8 cellular contexts compared by ENCODE assay signal in genomic region chr3:187750041-187750512, GRCh38. TPM values are rescaled to one million over a fixed set of nuclear protein-coding genes. Genes with fewer than 3 reads are reported as not detected.
DNase-seq lines count a peak whose midpoint lies in the region; ATAC-seq, FAIRE-seq and TF ChIP-seq lines count a peak whose summit lies in the region.

No MANE protein-coding gene starts in this region.

- CTCF ChIA-PET in GM10248 (lab: Yijun Ruan, JAX) = interaction anchor here (1.3 to 6.2 kb wide), 7 partner anchors 9 to 1204 kb away, joined by 3 to 54 read pairs (median 10); no protein-coding TSS in a partner anchor

- peak overlapping the region; percentile 59 to 66 for H3K4me3 ChIP-seq in kidney (ENCODE audit: low read length in 2 of 2)
- no peak overlapping the region for H3K4me3 ChIP-seq in thymus (ENCODE audit: low read length)

- WGBS in thymus = 88% methylated on average over 11 of the region's 11 CpGs

- no peak for FAIRE-seq in kidney (lab: Jason Lieb, UNC)

- no peak for ATAC-seq in activated T-cell treated with anti-CD3 and anti-CD28 coated beads, Interleukin-2, amount 50 U/mL, for 4 hours
- no peak for ATAC-seq in activated naive CD8-positive, alpha-beta T cell treated with anti-CD3 and anti-CD28 coated beads, Interleukin-2, amount 50 U/mL, for 24 hours
- no peak for ATAC-seq in HG03159 (IDR thresholded peaks at IDR 0.05; ENCODE audit: unreplicated experiment)

- H3K4me3 Mint-ChIP-seq in activated T-cell treated with anti-CD3 and anti-CD28 coated beads, Interleukin-2, amount 50 U/mL, for 4 hours = peak overlapping the region; percentile 31
- peak overlapping the region; percentile 11 for H3K4me3 Mint-ChIP-seq in activated naive CD8-positive, alpha-beta T cell treated with anti-CD3 and anti-CD28 coated beads, Interleukin-2, amount 50 U/mL, for 24 hours

- no peaks in the 10 kb centered on the region for H3K9me3 Mint-ChIP-seq in activated T-cell treated with anti-CD3 and anti-CD28 coated beads, Interleukin-2, amount 50 U/mL, for 4 hours
- no peaks in the 10 kb centered on the region for H3K9me3 Mint-ChIP-seq in activated naive CD8-positive, alpha-beta T cell treated with anti-CD3 and anti-CD28 coated beads, Interleukin-2, amount 50 U/mL, for 24 hours

- peak overlapping the region in 1 of 2 donors; percentile 73 for H3K9ac ChIP-seq in kidney (ENCODE audit: low read length in 2 of 2)

- H3K36me3 Mint-ChIP-seq in activated T-cell treated with anti-CD3 and anti-CD28 coated beads, Interleukin-2, amount 50 U/mL, for 4 hours (ENCODE audit: insufficient read depth) = no peaks in the 10 kb centered on the region
- H3K36me3 Mint-ChIP-seq in activated naive CD8-positive, alpha-beta T cell treated with anti-CD3 and anti-CD28 coated beads, Interleukin-2, amount 50 U/mL, for 24 hours (ENCODE audit: low read depth) = no peaks in the 10 kb centered on the region

- DNase-seq in activated T-cell treated with anti-CD3 and anti-CD28 coated beads, Interleukin-2, amount 50 U/mL, for 4 hours = no peak
- no peak for DNase-seq in activated T-cell treated with anti-CD3 and anti-CD28 coated beads, Interleukin-2, amount 50 U/mL, for 1 hour
- DNase-seq in activated naive CD8-positive, alpha-beta T cell treated with anti-CD3 and anti-CD28 coated beads, Interleukin-2, amount 50 U/mL, for 24 hours = no peak
- DNase-seq in kidney (peak; percentile 88), GM10248 (ENCODE audit: extremely low spot score) (no peak), SW 1271 (lab: John Stamatoyannopoulos, UW) (no peak)

- H3K4me1 ChIP-seq in kidney (ENCODE audit: control insufficient read depth in 1 of 2, insufficient read depth in 1 of 2, low read depth in 1 of 2, low read length in 2 of 2) = peaks cover 9 to 15% of the 10 kb centered on the region in 2 donors
- H3K4me1 ChIP-seq in thymus (ENCODE audit: control insufficient read depth, insufficient read depth, low read length) = peaks cover 26% of the 10 kb centered on the region

- POLR2A ChIA-PET in GM10248 (lab: Yijun Ruan, JAX) = no interaction called here

- intact Hi-C loops in kidney (cut with DNase I) = no loop called here

- peak overlapping the region; percentile 62 for H3K27ac Mint-ChIP-seq in activated naive CD8-positive, alpha-beta T cell treated with anti-CD3 and anti-CD28 coated beads, Interleukin-2, amount 50 U/mL, for 24 hours

- H3K27me3 ChIP-seq in thymus (ENCODE audit: control insufficient read depth, insufficient read depth) = no peaks in the 10 kb centered on the region

- TF ChIP-seq CTCF in kidney (IDR thresholded peaks at IDR 0.05; ENCODE audit: borderline replicate concordance, extremely low read depth, insufficient read depth) (no peak), GM10248 (IDR thresholded peaks at IDR 0.05; ENCODE audit: control extremely low read depth, extremely low read depth, low read depth, missing control alignments) (no peak)

- H3K27ac ChIP-seq in kidney (ENCODE audit: low read depth in 2 of 2, low read length in 2 of 2) (peak overlapping the region; percentile 83 to 95), thymus (ENCODE audit: low read depth) (peak overlapping the region; percentile 33)

- peaks cover 58% of the 10 kb centered on the region for H3K4me1 Mint-ChIP-seq in activated T-cell treated with anti-CD3 and anti-CD28 coated beads, Interleukin-2, amount 50 U/mL, for 4 hours (ENCODE audit: low read depth)
- peaks cover 62% of the 10 kb centered on the region for H3K4me1 Mint-ChIP-seq in activated naive CD8-positive, alpha-beta T cell treated with anti-CD3 and anti-CD28 coated beads, Interleukin-2, amount 50 U/mL, for 24 hours

- no peaks in the 10 kb centered on the region for H3K27me3 Mint-ChIP-seq in activated T-cell treated with anti-CD3 and anti-CD28 coated beads, Interleukin-2, amount 50 U/mL, for 4 hours (ENCODE audit: low read depth)
- no peaks in the 10 kb centered on the region for H3K27me3 Mint-ChIP-seq in activated naive CD8-positive, alpha-beta T cell treated with anti-CD3 and anti-CD28 coated beads, Interleukin-2, amount 50 U/mL, for 24 hours

- H3K9me3 ChIP-seq in kidney (ENCODE audit: control insufficient read depth in 1 of 2, low read length in 2 of 2) = no peaks in the 10 kb centered on the region
- no peaks in the 10 kb centered on the region for H3K9me3 ChIP-seq in thymus (ENCODE audit: control insufficient read depth)

- H3K36me3 ChIP-seq in kidney (ENCODE audit: control insufficient read depth in 1 of 2, insufficient read depth in 2 of 2, low read length in 2 of 2) (no peaks in the 10 kb centered on the region), thymus (ENCODE audit: control insufficient read depth, insufficient read depth) (no peaks in the 10 kb centered on the region)

RNA-seq across cellular contexts. Expression of gene BCL6, which starts 4.8 kb away (rescaled TPM):
- 10 to 100 TPM; 35.7 to 40.5 (median 39.1) TPM for total RNA-seq in activated T-cell treated with anti-CD3 and anti-CD28 coated beads, Interleukin-2, amount 50 U/mL, for 4 hours
- 110 TPM for total RNA-seq in kidney
- 7.3 TPM for polyA plus RNA-seq in kidney (ENCODE audit: insufficient read depth, low read depth, low replicate concordance)
- 56.2 TPM for polyA plus RNA-seq in thymus

RNA-seq across cellular contexts. Expression of gene RTP2, which starts 47.7 kb away (rescaled TPM):
- not detected for total RNA-seq in activated T-cell treated with anti-CD3 and anti-CD28 coated beads, Interleukin-2, amount 50 U/mL, for 4 hours
- not detected for total RNA-seq in kidney
- polyA plus RNA-seq in kidney (ENCODE audit: insufficient read depth, low read depth, low replicate concordance) (not detected), thymus (0.02 TPM)
